ENCODE assay signal across 1 cellular context in the genomic region with DNA sequence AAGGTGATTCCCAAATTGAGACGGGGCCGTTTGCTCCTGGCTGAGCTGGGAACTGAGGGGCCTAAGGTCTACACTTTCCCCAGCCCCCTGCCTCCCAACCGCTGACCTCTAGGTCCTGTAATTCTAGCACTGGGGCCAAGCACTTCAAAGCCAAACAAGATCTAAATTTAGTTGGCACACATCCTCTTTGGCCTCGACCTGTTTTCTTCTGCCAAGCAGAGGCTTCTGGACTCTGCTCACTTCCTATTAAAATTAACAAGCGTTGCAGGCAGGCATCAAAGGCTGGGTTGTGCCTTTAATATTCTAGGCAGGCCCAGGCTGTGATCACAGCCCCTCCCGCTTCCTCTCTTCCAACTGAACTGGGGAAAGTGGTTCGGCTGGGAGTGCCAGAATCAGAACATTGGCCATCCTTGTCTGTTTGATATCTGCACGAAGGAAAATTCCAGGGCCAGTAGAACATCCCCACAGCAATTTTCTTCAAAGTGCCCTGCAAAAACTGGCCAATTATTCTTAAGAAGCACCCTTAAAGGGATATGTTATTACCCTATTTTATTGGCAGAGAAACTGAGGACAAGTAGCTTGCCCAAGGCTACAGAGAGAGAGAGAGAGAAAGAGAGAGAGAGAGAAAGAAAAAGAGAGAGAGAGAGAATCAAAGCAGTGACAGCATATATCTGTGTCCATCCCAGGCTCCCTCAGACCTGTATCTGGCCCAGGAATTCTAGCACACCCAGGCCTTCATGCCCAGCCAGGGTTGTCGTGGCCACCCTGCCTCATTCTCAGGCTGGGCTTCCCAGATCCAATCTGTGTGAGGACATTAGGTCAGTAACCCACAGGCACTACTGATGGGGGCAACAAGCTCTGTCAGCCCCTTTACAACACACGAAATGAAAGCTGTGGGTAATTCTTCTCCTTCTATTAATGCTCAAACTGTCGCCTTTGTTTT.
TF ChIP-seq lines count a peak whose summit lies in the region.

No MANE protein-coding gene starts in this region.

TF ChIP-seq in HepG2, 621 proteins besides CTCF, POLR2A, EP300 and RAD21 (continued from another document and continues in another):
- TF ChIP-seq ZNF503 (CRISPR knock-in tag; IDR thresholded peaks at IDR 0.05) (peak; percentile 85; the same call in 1 of the 2 replicates), NFYB (CRISPR knock-in tag; IDR thresholded peaks at IDR 0.05) (no peak), ZNF501 (CRISPR knock-in tag; IDR thresholded peaks at IDR 0.05) (peak; percentile 83), ELF1 (CRISPR knock-in tag; IDR thresholded peaks at IDR 0.05) (peak; percentile 73), SMAD3 (CRISPR knock-in tag; IDR thresholded peaks at IDR 0.05) (0 out of 2 replicates have a peak, but pooled peaks have one; percentile 63), BRCA1 (CRISPR knock-in tag; IDR thresholded peaks at IDR 0.05) (0 out of 2 replicates have a peak, but pooled peaks have one; percentile 53), ZSCAN31 (CRISPR knock-in tag; IDR thresholded peaks at IDR 0.05; ENCODE audit: low read depth) (peak; percentile 21; the same call in 1 of the 2 replicates), NR2F2 (IDR thresholded peaks at IDR 0.05; ENCODE audit: borderline replicate concordance, low read depth) (peak; percentile 92), ATF7 (IDR thresholded peaks at IDR 0.05) (no peak), ATF7 (CRISPR knock-in tag; IDR thresholded peaks at IDR 0.05) (0 out of 2 replicates have a peak, but pooled peaks have one; percentile 38), HHEX (CRISPR knock-in tag; IDR thresholded peaks at IDR 0.05) (peak; percentile 39; the same call in 1 of the 2 replicates), BORCS8-MEF2B (CRISPR knock-in tag; IDR thresholded peaks at IDR 0.05) (0 out of 2 replicates have a peak, but pooled peaks have one; percentile 31), ZNF441 (CRISPR knock-in tag; IDR thresholded peaks at IDR 0.05; ENCODE audit: borderline replicate concordance) (no peak), GABPA (IDR thresholded peaks at IDR 0.05; ENCODE audit: low read depth, low read length) (no peak), GABPA (CRISPR knock-in tag; IDR thresholded peaks at IDR 0.05; ENCODE audit: low read depth) (peak; percentile 60; the same call in 1 of the 2 replicates), TFDP2 (CRISPR knock-in tag; IDR thresholded peaks at IDR 0.05) (no peak), FOXP1 (IDR thresholded peaks at IDR 0.05) (no peak), FOXP1 (CRISPR knock-in tag; IDR thresholded peaks at IDR 0.05) (peak; percentile 83), NFKBIZ (CRISPR knock-in tag; IDR thresholded peaks at IDR 0.05) (0 out of 2 replicates have a peak, but pooled peaks have one; percentile 37), ZBTB21 (CRISPR knock-in tag; IDR thresholded peaks at IDR 0.05) (no peak), KDM3A (CRISPR knock-in tag; IDR thresholded peaks at IDR 0.05; ENCODE audit: low read depth) (peak; percentile 57; the same call in 1 of the 2 replicates), AGO2 (optimal IDR thresholded peaks at IDR 0.05; ENCODE audit: low read depth, low read length) (no peak), MEF2D (CRISPR knock-in tag; IDR thresholded peaks at IDR 0.05) (peak; percentile 100), GFI1 (CRISPR knock-in tag; IDR thresholded peaks at IDR 0.05; ENCODE audit: borderline replicate concordance) (peak; percentile 60; the same call in 1 of the 2 replicates), ZNF143 (CRISPR knock-in tag; IDR thresholded peaks at IDR 0.05) (no peak), ZNF816 (CRISPR knock-in tag; IDR thresholded peaks at IDR 0.05; ENCODE audit: borderline replicate concordance) (no peak; the same call in 1 of the 2 replicates), SNAPC2 (CRISPR knock-in tag; IDR thresholded peaks at IDR 0.05) (peak; percentile 64; the same call in 1 of the 2 replicates), MEIS2 (CRISPR knock-in tag; IDR thresholded peaks at IDR 0.05) (peak; percentile 77), ERF (CRISPR knock-in tag; IDR thresholded peaks at IDR 0.05) (peak; percentile 59; the same call in 1 of the 2 replicates), TFE3 (CRISPR knock-in tag; IDR thresholded peaks at IDR 0.05) (peak; percentile 60; the same call in 1 of the 2 replicates), PATZ1 (CRISPR knock-in tag; IDR thresholded peaks at IDR 0.05) (peak; percentile 72), ZNF569 (CRISPR knock-in tag; IDR thresholded peaks at IDR 0.05; ENCODE audit: borderline replicate concordance) (0 out of 2 replicates have a peak, but pooled peaks have one; percentile 58), ZNF800 (CRISPR knock-in tag; IDR thresholded peaks at IDR 0.05) (0 out of 2 replicates have a peak, but pooled peaks have one; percentile 29), YEATS4 (CRISPR knock-in tag; IDR thresholded peaks at IDR 0.05; ENCODE audit: borderline replicate concordance) (peak; percentile 54; the same call in 1 of the 2 replicates), HINFP (CRISPR knock-in tag; IDR thresholded peaks at IDR 0.05; ENCODE audit: low read depth) (0 out of 2 replicates have a peak, but pooled peaks have one; percentile 29)
- TF ChIP-seq, protein P1, sequence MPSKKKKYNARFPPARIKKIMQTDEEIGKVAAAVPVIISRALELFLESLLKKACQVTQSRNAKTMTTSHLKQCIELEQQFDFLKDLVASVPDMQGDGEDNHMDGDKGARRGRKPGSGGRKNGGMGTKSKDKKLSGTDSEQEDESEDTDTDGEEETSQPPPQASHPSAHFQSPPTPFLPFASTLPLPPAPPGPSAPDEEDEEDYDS (CRISPR knock-in tag; IDR thresholded peaks at IDR 0.05) = peak; percentile 63
- TF ChIP-seq, protein P2, sequence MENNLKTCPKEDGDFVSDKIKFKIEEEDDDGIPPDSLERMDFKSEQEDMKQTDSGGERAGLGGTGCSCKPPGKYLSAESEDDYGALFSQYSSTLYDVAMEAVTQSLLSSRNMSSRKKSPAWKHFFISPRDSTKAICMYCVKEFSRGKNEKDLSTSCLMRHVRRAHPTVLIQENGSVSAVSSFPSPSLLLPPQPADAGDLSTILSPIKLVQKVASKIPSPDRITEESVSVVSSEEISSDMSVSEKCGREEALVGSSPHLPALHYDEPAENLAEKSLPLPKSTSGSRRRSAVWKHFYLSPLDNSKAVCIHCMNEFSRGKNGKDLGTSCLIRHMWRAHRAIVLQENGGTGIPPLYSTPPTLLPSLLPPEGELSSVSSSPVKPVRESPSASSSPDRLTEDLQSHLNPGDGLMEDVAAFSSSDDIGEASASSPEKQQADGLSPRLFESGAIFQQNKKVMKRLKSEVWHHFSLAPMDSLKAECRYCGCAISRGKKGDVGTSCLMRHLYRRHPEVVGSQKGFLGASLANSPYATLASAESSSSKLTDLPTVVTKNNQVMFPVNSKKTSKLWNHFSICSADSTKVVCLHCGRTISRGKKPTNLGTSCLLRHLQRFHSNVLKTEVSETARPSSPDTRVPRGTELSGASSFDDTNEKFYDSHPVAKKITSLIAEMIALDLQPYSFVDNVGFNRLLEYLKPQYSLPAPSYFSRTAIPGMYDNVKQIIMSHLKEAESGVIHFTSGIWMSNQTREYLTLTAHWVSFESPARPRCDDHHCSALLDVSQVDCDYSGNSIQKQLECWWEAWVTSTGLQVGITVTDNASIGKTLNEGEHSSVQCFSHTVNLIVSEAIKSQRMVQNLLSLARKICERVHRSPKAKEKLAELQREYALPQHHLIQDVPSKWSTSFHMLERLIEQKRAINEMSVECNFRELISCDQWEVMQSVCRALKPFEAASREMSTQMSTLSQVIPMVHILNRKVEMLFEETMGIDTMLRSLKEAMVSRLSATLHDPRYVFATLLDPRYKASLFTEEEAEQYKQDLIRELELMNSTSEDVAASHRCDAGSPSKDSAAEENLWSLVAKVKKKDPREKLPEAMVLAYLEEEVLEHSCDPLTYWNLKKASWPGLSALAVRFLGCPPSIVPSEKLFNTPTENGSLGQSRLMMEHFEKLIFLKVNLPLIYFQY (CRISPR knock-in tag; IDR thresholded peaks at IDR 0.05; ENCODE audit: borderline replicate concordance) = peak; percentile 35; the same call in 1 of the 2 replicates
- TF ChIP-seq, protein P3, sequence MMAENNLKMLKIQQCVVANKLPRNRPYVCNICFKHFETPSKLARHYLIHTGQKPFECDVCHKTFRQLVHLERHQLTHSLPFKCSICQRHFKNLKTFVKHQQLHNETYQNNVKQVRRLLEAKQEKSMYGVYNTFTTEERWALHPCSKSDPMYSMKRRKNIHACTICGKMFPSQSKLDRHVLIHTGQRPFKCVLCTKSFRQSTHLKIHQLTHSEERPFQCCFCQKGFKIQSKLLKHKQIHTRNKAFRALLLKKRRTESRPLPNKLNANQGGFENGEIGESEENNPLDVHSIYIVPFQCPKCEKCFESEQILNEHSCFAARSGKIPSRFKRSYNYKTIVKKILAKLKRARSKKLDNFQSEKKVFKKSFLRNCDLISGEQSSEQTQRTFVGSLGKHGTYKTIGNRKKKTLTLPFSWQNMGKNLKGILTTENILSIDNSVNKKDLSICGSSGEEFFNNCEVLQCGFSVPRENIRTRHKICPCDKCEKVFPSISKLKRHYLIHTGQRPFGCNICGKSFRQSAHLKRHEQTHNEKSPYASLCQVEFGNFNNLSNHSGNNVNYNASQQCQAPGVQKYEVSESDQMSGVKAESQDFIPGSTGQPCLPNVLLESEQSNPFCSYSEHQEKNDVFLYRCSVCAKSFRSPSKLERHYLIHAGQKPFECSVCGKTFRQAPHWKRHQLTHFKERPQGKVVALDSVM (CRISPR knock-in tag; IDR thresholded peaks at IDR 0.05) = peak; percentile 50
